Comparison of ENCODE assay signal across 8 cellular contexts in the genomic region with DNA sequence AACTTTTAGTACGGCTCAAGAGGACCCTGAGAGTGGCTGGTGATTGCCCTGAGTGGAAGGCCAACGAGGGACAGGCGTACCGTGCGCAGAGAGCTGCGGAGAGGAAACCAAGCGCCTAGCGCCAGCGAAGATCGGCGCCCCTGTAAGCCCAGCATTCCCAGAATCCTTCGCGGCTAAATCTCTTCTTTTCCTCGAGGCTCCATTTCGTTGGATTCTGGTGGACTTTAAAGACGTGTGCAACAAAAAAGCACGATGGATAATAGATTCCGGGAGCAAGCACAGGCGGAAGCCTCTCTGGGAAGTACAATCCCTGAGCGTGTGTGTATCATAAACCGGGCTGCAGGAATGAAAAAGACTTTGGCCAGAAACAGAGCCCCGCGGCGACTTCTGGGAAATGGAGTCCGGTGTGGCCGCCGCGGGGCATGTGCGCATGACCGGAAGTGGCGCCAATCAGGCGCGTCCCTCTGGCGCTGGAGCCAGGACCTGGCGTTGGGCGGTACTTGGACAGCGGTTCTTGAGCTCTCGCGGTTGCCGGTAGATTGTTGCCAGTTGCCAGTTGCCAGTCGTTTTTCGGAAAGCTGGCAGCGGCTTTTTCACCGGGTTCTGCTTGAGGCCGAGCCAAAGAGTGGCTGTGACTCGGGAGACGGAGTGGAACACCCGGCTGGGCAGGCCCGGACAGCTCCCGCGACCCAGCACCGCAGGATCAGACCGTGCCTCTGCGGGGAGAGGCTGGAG. TPM values are rescaled to one million over a fixed set of nuclear protein-coding genes. Genes with fewer than 3 reads are reported as not detected.
DNase-seq lines count a peak whose midpoint lies in the region; ATAC-seq and TF ChIP-seq lines count a peak whose summit lies in the region.

A gene (plus strand): TSS at position 449 of the 735 bp plus-strand sequence. CDS start 406 bp downstream, outside the sequence.

- peaks cover 15% of the 10 kb centered on the region for H3K36me3 Mint-ChIP-seq in T-helper 1 cell treated with Interleukin-12 subunit alpha and Interleukin-12 subunit beta and Interleukin-4 antibody, amounts not matched to agents 30 μg/mL and 1 μg/mL, for 36 hours (ENCODE audit: low read depth)

- 0 to 1% methylated on average over 21 to 54 of the region's 54 CpGs for WGBS in upper lobe of left lung, 2 donors

- peak within 1 kb of the TSS; percentile 91 for H3K4me3 ChIP-seq in left ventricle myocardium inferior
- H3K4me3 ChIP-seq in upper lobe of left lung, result peak within 1 kb of the TSS; percentile 66 to 92 (median 86)

- peak in 2 of 4 donors; percentile 37 to 78 for TF ChIP-seq POLR2A in upper lobe of left lung (IDR thresholded peaks at IDR 0.05)

- H3K36me3 ChIP-seq in left ventricle myocardium inferior (peaks cover 13% of the 10 kb centered on the region), upper lobe of left lung (peaks cover 0 to 11% (median 7%) of the 10 kb centered on the region in 4 donors)

- H3K9me3 ChIP-seq in left ventricle myocardium inferior (replicated peaks) (no peaks in the 10 kb centered on the region), upper lobe of left lung (no peaks in the 10 kb centered on the region)

- peak within 1 kb of the TSS; percentile 97 for H3K4me3 Mint-ChIP-seq in T-helper 1 cell treated with Interleukin-12 subunit alpha and Interleukin-12 subunit beta and Interleukin-4 antibody, amounts not matched to agents 30 μg/mL and 1 μg/mL, for 36 hours

- peak within 1 kb of the TSS; percentile 94 for H3K27ac Mint-ChIP-seq in T-helper 1 cell treated with Interleukin-12 subunit alpha and Interleukin-12 subunit beta and Interleukin-4 antibody, amounts not matched to agents 30 μg/mL and 1 μg/mL, for 36 hours

- H3K27ac ChIP-seq in left ventricle myocardium inferior (replicated peaks) (peak within 1 kb of the TSS; percentile 94), upper lobe of left lung (peak within 1 kb of the TSS; percentile 85 to 92 (median 90))

- no peaks in the 10 kb centered on the region for H3K27me3 Mint-ChIP-seq in T-helper 1 cell treated with Interleukin-12 subunit alpha and Interleukin-12 subunit beta and Interleukin-4 antibody, amounts not matched to agents 30 μg/mL and 1 μg/mL, for 36 hours (ENCODE audit: low read depth)

- H3K27me3 ChIP-seq in left ventricle myocardium inferior (ENCODE audit: low read depth) (no peaks in the 10 kb centered on the region), upper lobe of left lung (no peaks in the 10 kb centered on the region)

- peaks cover 32% of the 10 kb centered on the region for H3K4me1 Mint-ChIP-seq in T-helper 1 cell treated with Interleukin-12 subunit alpha and Interleukin-12 subunit beta and Interleukin-4 antibody, amounts not matched to agents 30 μg/mL and 1 μg/mL, for 36 hours (ENCODE audit: low read depth)

- intact Hi-C loops in left ventricle myocardium inferior (cut with micrococcal nuclease), result no loop called here
- intact Hi-C loops in posterior vena cava (cut with DNase I), result no loop called here

- peak; percentile 70 to 74 for DNase-seq in NCI-H187 (lab: John Stamatoyannopoulos, UW)
- DNase-seq in amniotic stem cell (lab: John Stamatoyannopoulos, UW), result peak; percentile 86
- peak; percentile 95 for DNase-seq in left ventricle myocardium inferior
- DNase-seq in posterior vena cava (ENCODE audit: low spot score), result peak; percentile 98
- peak; percentile 95 to 98 for DNase-seq in upper lobe of left lung

- no peak for TF ChIP-seq EP300 in upper lobe of left lung (IDR thresholded peaks at IDR 0.05)

- no peaks in the 10 kb centered on the region for H3K9me3 Mint-ChIP-seq in T-helper 1 cell treated with Interleukin-12 subunit alpha and Interleukin-12 subunit beta and Interleukin-4 antibody, amounts not matched to agents 30 μg/mL and 1 μg/mL, for 36 hours

- ATAC-seq in GM18502 (IDR thresholded peaks at IDR 0.05; ENCODE audit: poor library complexity, unreplicated experiment) (peak; percentile 86), HG02943 (IDR thresholded peaks at IDR 0.05; ENCODE audit: low read depth, unreplicated experiment) (peak; percentile 92), upper lobe of left lung (ENCODE audit: low FRiP score in 2 of 2) (peak; percentile 97 to 99)

- H3K4me1 ChIP-seq in left ventricle myocardium inferior, result peaks cover 58% of the 10 kb centered on the region
- H3K4me1 ChIP-seq in upper lobe of left lung, result peaks cover 23 to 42% (median 26%) of the 10 kb centered on the region in 4 donors

- TF ChIP-seq CTCF in left ventricle myocardium inferior (IDR thresholded peaks at IDR 0.05; ENCODE audit: borderline replicate concordance), result peak; percentile 20
- TF ChIP-seq CTCF in upper lobe of left lung (IDR thresholded peaks at IDR 0.05), result peak in 3 of 6 experiments; percentile 6 to 14 (median 13)

RNA-seq across cellular contexts. Expression of the gene that starts here (rescaled TPM):
- total RNA-seq in left ventricle myocardium inferior, result 6.2 TPM
- 1 to 10 TPM; 6.5 to 8.0 TPM for total RNA-seq in posterior vena cava
- total RNA-seq in upper lobe of left lung, result 10 to 100 TPM in 2 of 6 donors, 1 to 10 TPM in 4; 6.1 to 18.9 (median 9.2) TPM

Comparison
In these comparisons a context has a peak if more than half of its experiments do, and no peak if none do; other contexts are left out.
1. Peak in every context shown above with its lines: DNase-seq, ATAC-seq, H3K4me3 ChIP-seq and H3K27ac ChIP-seq.